ENCODE assay signal across 9 cellular contexts in genomic region chr5:151682751-151683331, GRCh38.
DNase-seq lines count a peak whose midpoint lies in the region; ATAC-seq and FAIRE-seq lines count a peak whose summit lies in the region.
"Had no signal": no experiment of that assay in that cellular context is flagged by ENCODE, and none has a peak within 500 bp of the region (broad histone marks: within the 10 kb centered on the region; RNA-seq: fewer than 3 reads in every experiment).

No MANE protein-coding gene starts in this region.

- H3K4me3 ChIP-seq in skeletal muscle cell (ENCODE audit: low read depth, low read length): peak overlapping the region; percentile 73

- FAIRE-seq in HTR-8/SVneo (lab: Jason Lieb, UNC): no peak

- DNase-seq in ELF-1 (ENCODE audit: low read depth, low spot score) (peak; percentile 28), amniotic epithelial cell (ENCODE audit: low read depth) (peak; percentile 54), head of caudate nucleus (peak in 37 of 42 donors; percentile 34 to 80 (median 56)), skeletal muscle cell (ENCODE audit: low read depth) (no peak), HTR-8/SVneo (ENCODE audit: insufficient read length, low spot score) (no peak), LoVo (ENCODE audit: low spot score) (no peak)
- no peak for DNase-seq in activated CD4-positive, alpha-beta T cell treated with anti-CD3 and anti-CD28 coated beads, Interleukin-2, amount 50 U/mL, for 4 hours
- DNase-seq: NCI-H1092 had no signal

- intact Hi-C loops in head of caudate nucleus (cut with DNase I): no loop called here

- ATAC-seq in GM19397 (IDR thresholded peaks at IDR 0.05; ENCODE audit: unreplicated experiment): no peak

Comparison
In these comparisons a context has a peak if more than half of its experiments do, and no peak if none do; other contexts are left out.
1. DNase-seq: peak in ELF-1 (single experiment), amniotic epithelial cell (single experiment) and head of caudate nucleus (37 of 42); none in skeletal muscle cell (single experiment), HTR-8/SVneo (single experiment), activated CD4-positive, alpha-beta T cell treated with anti-CD3 and anti-CD28 coated beads, Interleukin-2, amount 50 U/mL, for 4 hours (0 of 2) and LoVo (single experiment).